In the genomic region with DNA sequence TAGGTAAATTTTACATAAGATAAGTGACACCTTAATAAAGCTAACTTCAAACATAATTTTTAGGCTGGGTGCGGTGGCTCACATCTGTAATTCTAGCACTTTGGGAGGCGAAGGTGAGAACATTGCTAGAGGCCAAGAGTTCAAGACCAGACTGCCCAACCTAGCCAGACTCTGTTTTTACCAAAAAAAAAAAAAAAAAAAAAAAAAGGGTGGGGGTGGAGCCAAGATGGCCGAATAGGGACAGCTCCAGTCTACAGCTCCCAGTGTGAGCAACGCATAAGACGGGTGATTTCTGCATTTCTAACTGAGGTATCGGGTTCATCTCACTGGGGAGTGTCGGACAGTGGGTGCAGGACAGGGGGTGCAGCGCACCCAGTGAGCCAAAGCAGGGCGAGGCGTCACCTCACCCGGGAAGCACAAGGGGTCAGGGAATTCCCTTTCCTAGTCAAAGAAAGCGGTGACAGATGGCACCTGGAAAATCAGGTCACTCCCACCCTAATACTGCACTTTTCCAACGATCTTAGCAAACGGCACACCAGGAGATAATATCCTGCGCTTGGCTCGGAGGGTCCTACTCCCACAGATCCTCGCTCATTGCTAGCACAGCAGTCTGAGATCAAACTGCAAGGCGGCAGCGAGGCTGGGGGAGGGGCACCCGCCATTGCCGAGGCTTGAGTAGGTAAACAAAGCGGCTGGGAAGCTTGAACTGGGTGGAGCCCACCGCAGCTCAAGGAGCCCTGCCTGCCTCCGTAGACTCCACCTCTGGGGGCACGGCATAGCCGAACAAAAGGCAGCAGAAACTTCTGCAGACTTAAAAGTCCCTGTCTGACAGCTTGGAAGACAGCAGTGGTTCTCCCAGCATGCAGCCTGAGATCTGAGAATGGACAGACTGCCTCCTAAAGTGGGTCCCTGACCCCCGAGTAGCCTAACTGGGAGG, we compare ENCODE assay signal across 2 cellular contexts.
TF ChIP-seq lines count a peak whose summit lies in the region.

No MANE protein-coding gene starts in this region.

TF ChIP-seq in A549, 52 proteins besides CTCF, POLR2A, EP300 and RAD21:
- TF ChIP-seq PHF8 (IDR thresholded peaks at IDR 0.05; ENCODE audit: borderline replicate concordance, low read depth) = peak; percentile 30; the same call in 1 of the 2 replicates
- TF ChIP-seq, protein P1, sequence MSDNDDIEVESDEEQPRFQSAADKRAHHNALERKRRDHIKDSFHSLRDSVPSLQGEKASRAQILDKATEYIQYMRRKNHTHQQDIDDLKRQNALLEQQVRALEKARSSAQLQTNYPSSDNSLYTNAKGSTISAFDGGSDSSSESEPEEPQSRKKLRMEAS (IDR thresholded peaks at IDR 0.05) = peak; percentile 44; the same call in 1 of the 2 replicates
TF ChIP-seq in A549: peak in this region for 2; not testable (repeated sequence) for 50.

TF ChIP-seq in HEK293T, 16 proteins besides CTCF, POLR2A, EP300 and RAD21:
- TF ChIP-seq L3MBTL2 (conservative IDR thresholded peaks at IDR 0.05) (peak; percentile 78; the same call in 1 of the 2 replicates), ZNF384 (IDR thresholded peaks at IDR 0.05) (peak; percentile 95), FOXK2 (IDR thresholded peaks at IDR 0.05) (peak; percentile 72; the same call in 1 of the 2 replicates)
